In genomic region chr12:89745286-89745685, GRCh38 we compare ENCODE assay signal across 29 cellular contexts.
"Had no signal": no experiment of that assay in that cellular context is flagged by ENCODE, and none has a peak within 500 bp of the region (broad histone marks: within the 10 kb centered on the region; RNA-seq: fewer than 3 reads in every experiment).

No MANE protein-coding gene starts in this region.

- H3K36me3 Mint-ChIP-seq: stimulated activated effector memory CD8-positive, alpha-beta T cell treated with anti-CD3 and anti-CD28 coated beads, Interleukin-12 subunit alpha, Interleukin-12 subunit beta, amount 100 ng/mL, for 72 hours had no signal

- H3K27me3 Mint-ChIP-seq: natural killer cell treated with Interleukin-12 subunit alpha and Interleukin-12 subunit beta and Interleukin-15 and Interleukin-18, amount 100 ng/mL, for 72 hours; stimulated activated naive CD8-positive, alpha-beta T cell treated with anti-CD3 and anti-CD28 coated beads, Interleukin-15, amount 100 ng/mL, for 72 hours had no signal

- H3K27me3 ChIP-seq: heart right ventricle, hepatocyte, left lung, pancreas, sigmoid colon, spleen, tibial nerve, upper lobe of left lung, vagina had no signal

- ATAC-seq: heart right ventricle; left colon; left lung; mucosa of descending colon; naive thymus-derived CD4-positive, alpha-beta T cell; natural killer cell treated with Interleukin-12 subunit alpha and Interleukin-12 subunit beta and Interleukin-15 and Interleukin-18, amount 100 ng/mL, for 72 hours; pancreas; right cardiac atrium; stimulated activated effector memory CD8-positive, alpha-beta T cell treated with anti-CD3 and anti-CD28 coated beads, Interleukin-12 subunit alpha, Interleukin-12 subunit beta, amount 100 ng/mL, for 72 hours; stimulated activated naive CD8-positive, alpha-beta T cell treated with anti-CD3 and anti-CD28 coated beads, Interleukin-15, amount 100 ng/mL, for 72 hours had no signal

- H3K27ac Mint-ChIP-seq: naive thymus-derived CD4-positive, alpha-beta T cell; natural killer cell treated with Interleukin-12 subunit alpha and Interleukin-12 subunit beta and Interleukin-15 and Interleukin-18, amount 100 ng/mL, for 72 hours; stimulated activated effector memory CD8-positive, alpha-beta T cell treated with anti-CD3 and anti-CD28 coated beads, Interleukin-12 subunit alpha, Interleukin-12 subunit beta, amount 100 ng/mL, for 72 hours; stimulated activated naive CD8-positive, alpha-beta T cell treated with anti-CD3 and anti-CD28 coated beads, Interleukin-15, amount 100 ng/mL, for 72 hours had no signal

- H3K4me3 Mint-ChIP-seq: naive thymus-derived CD4-positive, alpha-beta T cell; natural killer cell treated with Interleukin-12 subunit alpha and Interleukin-12 subunit beta and Interleukin-15 and Interleukin-18, amount 100 ng/mL, for 72 hours; neural crest cell; stimulated activated effector memory CD8-positive, alpha-beta T cell treated with anti-CD3 and anti-CD28 coated beads, Interleukin-12 subunit alpha, Interleukin-12 subunit beta, amount 100 ng/mL, for 72 hours; stimulated activated naive CD8-positive, alpha-beta T cell treated with anti-CD3 and anti-CD28 coated beads, Interleukin-15, amount 100 ng/mL, for 72 hours had no signal

- H3K36me3 ChIP-seq: heart right ventricle, left lung, pancreas, prostate gland, sigmoid colon, spleen, tibial nerve, upper lobe of left lung, vagina had no signal

- H3K9me3 ChIP-seq: mucosa of descending colon, pancreas, prostate gland had no signal

- H3K4me1 ChIP-seq: heart right ventricle, left lung, pancreas, prostate gland, sigmoid colon, spleen, tibial nerve, upper lobe of left lung, vagina had no signal

- H3K27ac ChIP-seq: heart right ventricle, hepatocyte, left lung, pancreas, prostate gland, sigmoid colon, spleen, tibial nerve, upper lobe of left lung, vagina had no signal

- DNase-seq: heart right ventricle; kidney; left colon; left lung; midbrain; mucosa of descending colon; naive thymus-derived CD4-positive, alpha-beta T cell; nucleus accumbens; pancreas; posterior cingulate gyrus; retina; right cardiac atrium; sigmoid colon; small intestine; spleen; stimulated activated CD4-positive, alpha-beta T cell treated with anti-CD3 and anti-CD28 coated beads, Interleukin-4, amount 100 ng/mL, for 24 hours; stimulated activated naive CD4-positive, alpha-beta T cell treated with Interleukin-2 at 50 U/mL for 16 hours; stimulated activated naive CD8-positive, alpha-beta T cell treated with anti-CD3 and anti-CD28 coated beads, Interleukin-15, amount 100 ng/mL, for 72 hours; substantia nigra; upper lobe of left lung had no signal

- FAIRE-seq: islet of Langerhans, kidney, pancreas, small intestine had no signal

- H3K4me1 Mint-ChIP-seq: neural crest cell; stimulated activated naive CD8-positive, alpha-beta T cell treated with anti-CD3 and anti-CD28 coated beads, Interleukin-15, amount 100 ng/mL, for 72 hours had no signal

- H3K4me3 ChIP-seq: heart right ventricle, hepatocyte, left lung, lung, mucosa of descending colon, pancreas, prostate gland, sigmoid colon, spleen, tibial nerve, upper lobe of left lung, vagina had no signal
